1 cellular context compared by ENCODE assay signal in the genomic region with DNA sequence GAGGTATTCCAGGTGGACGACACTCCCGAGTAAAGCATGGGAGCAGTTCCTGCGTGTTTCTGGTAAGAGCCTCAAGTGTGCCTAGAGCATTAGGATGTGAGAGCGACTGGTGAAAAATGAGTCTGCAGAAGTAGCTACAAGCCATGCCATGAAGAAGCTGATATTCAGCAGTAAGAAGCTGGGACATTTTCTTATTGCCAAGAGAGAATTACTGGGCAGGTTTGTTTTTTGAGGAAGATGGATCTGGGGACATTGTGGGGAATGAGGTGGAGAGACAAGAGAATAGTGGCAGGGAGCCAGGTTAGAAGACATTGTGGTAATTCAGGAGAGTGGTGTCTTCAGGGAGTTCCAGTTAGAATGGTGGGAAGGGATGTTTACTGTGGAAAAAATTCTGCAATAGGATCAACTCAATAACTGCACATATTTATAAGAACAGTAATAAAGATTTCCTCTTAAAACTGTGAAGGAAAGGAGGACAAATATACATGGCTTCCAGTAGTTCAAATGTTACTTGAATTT.
TF ChIP-seq lines count a peak whose summit lies in the region.

No MANE protein-coding gene starts in this region.

TF ChIP-seq in HepG2, 621 proteins besides CTCF, POLR2A, EP300 and RAD21:
- peak; percentile 23 for TF ChIP-seq RBM22 (optimal IDR thresholded peaks at IDR 0.05; ENCODE audit: low read length)
- TF ChIP-seq, protein P1, sequence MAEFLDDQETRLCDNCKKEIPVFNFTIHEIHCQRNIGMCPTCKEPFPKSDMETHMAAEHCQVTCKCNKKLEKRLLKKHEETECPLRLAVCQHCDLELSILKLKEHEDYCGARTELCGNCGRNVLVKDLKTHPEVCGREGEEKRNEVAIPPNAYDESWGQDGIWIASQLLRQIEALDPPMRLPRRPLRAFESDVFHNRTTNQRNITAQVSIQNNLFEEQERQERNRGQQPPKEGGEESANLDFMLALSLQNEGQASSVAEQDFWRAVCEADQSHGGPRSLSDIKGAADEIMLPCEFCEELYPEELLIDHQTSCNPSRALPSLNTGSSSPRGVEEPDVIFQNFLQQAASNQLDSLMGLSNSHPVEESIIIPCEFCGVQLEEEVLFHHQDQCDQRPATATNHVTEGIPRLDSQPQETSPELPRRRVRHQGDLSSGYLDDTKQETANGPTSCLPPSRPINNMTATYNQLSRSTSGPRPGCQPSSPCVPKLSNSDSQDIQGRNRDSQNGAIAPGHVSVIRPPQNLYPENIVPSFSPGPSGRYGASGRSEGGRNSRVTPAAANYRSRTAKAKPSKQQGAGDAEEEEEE (CRISPR knock-in tag; IDR thresholded peaks at IDR 0.05; ENCODE audit: borderline replicate concordance) = no peak
TF ChIP-seq in HepG2: peak in this region for 1.
